ENCODE assay signal across 1 cellular context in the genomic region with DNA sequence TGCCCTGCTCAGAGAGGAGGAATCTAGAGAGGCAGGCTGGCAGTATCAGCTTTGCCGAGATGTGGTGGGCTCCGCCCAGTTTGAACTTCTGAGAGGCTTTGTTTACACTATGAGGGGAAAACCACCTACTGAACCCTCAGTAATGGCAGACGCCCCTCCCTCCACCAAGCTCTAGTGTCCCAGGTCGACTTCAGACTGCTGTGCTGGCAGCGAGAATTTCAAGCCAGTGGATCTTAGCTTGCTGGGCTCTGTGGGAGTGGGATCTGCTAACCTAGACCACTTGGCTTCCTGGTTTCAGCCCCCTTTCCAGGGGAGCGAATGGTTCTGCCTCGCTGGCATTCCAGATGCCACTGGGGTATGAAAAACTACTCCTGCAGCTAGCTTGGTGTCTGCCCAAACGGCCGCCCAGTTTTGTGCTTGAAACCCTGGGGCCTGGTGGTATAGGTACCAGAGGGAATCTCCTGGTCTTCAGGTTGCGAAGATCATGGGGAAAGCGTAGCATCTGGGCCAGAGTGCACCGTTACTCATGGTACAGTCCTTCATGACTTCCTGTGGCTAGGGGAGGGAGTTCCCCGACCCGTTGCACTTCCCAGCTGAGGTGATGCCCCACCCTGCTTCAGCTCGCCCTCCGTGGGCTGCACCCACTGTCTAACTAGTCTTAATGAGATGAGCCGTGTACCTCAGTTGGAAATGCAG.
TF ChIP-seq lines count a peak whose summit lies in the region.

No MANE protein-coding gene starts in this region.

TF ChIP-seq in GM23338, 12 proteins besides CTCF, POLR2A, EP300 and RAD21 (continued from another document):
- TF ChIP-seq, protein P1, sequence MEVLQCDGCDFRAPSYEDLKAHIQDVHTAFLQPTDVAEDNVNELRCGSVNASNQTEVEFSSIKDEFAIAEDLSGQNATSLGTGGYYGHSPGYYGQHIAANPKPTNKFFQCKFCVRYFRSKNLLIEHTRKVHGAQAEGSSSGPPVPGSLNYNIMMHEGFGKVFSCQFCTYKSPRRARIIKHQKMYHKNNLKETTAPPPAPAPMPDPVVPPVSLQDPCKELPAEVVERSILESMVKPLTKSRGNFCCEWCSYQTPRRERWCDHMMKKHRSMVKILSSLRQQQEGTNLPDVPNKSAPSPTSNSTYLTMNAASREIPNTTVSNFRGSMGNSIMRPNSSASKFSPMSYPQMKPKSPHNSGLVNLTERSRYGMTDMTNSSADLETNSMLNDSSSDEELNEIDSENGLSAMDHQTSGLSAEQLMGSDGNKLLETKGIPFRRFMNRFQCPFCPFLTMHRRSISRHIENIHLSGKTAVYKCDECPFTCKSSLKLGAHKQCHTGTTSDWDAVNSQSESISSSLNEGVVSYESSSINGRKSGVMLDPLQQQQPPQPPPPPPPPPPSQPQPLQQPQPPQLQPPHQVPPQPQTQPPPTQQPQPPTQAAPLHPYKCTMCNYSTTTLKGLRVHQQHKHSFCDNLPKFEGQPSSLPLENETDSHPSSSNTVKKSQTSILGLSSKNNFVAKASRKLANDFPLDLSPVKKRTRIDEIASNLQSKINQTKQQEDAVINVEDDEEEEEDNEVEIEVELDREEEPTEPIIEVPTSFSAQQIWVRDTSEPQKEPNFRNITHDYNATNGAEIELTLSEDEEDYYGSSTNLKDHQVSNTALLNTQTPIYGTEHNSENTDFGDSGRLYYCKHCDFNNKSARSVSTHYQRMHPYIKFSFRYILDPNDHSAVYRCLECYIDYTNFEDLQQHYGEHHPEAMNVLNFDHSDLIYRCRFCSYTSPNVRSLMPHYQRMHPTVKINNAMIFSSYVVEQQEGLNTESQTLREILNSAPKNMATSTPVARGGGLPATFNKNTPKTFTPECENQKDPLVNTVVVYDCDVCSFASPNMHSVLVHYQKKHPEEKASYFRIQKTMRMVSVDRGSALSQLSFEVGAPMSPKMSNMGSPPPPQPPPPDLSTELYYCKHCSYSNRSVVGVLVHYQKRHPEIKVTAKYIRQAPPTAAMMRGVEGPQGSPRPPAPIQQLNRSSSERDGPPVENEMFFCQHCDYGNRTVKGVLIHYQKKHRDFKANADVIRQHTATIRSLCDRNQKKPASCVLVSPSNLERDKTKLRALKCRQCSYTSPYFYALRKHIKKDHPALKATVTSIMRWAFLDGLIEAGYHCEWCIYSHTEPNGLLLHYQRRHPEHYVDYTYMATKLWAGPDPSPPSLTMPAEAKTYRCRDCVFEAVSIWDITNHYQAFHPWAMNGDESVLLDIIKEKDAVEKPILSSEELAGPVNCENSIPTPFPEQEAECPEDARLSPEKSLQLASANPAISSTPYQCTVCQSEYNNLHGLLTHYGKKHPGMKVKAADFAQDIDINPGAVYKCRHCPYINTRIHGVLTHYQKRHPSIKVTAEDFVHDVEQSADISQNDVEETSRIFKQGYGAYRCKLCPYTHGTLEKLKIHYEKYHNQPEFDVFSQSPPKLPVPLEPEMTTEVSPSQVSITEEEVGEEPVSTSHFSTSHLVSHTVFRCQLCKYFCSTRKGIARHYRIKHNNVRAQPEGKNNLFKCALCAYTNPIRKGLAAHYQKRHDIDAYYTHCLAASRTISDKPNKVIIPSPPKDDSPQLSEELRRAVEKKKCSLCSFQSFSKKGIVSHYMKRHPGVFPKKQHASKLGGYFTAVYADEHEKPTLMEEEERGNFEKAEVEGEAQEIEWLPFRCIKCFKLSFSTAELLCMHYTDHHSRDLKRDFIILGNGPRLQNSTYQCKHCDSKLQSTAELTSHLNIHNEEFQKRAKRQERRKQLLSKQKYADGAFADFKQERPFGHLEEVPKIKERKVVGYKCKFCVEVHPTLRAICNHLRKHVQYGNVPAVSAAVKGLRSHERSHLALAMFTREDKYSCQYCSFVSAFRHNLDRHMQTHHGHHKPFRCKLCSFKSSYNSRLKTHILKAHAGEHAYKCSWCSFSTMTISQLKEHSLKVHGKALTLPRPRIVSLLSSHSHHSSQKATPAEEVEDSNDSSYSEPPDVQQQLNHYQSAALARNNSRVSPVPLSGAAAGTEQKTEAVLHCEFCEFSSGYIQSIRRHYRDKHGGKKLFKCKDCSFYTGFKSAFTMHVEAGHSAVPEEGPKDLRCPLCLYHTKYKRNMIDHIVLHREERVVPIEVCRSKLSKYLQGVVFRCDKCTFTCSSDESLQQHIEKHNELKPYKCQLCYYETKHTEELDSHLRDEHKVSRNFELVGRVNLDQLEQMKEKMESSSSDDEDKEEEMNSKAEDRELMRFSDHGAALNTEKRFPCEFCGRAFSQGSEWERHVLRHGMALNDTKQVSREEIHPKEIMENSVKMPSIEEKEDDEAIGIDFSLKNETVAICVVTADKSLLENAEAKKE (CRISPR knock-in tag; IDR thresholded peaks at IDR 0.05), result no peak
- TF ChIP-seq, protein P2, sequence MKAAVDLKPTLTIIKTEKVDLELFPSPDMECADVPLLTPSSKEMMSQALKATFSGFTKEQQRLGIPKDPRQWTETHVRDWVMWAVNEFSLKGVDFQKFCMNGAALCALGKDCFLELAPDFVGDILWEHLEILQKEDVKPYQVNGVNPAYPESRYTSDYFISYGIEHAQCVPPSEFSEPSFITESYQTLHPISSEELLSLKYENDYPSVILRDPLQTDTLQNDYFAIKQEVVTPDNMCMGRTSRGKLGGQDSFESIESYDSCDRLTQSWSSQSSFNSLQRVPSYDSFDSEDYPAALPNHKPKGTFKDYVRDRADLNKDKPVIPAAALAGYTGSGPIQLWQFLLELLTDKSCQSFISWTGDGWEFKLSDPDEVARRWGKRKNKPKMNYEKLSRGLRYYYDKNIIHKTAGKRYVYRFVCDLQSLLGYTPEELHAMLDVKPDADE (IDR thresholded peaks at IDR 0.05), result no peak
- TF ChIP-seq EZH2phosphoT487 (IDR thresholded peaks at IDR 0.05; ENCODE audit: unreplicated experiment), result no peak
- TF ChIP-seq ZNF331 (CRISPR knock-in tag; IDR thresholded peaks at IDR 0.05; ENCODE audit: low read depth), result no peak
- TF ChIP-seq CREB1 (CRISPR knock-in tag; IDR thresholded peaks at IDR 0.05; ENCODE audit: low read depth), result no peak
- no peak for TF ChIP-seq JUNB (IDR thresholded peaks at IDR 0.05; ENCODE audit: unreplicated experiment)
- no peak for TF ChIP-seq ZNF114 (CRISPR knock-in tag; IDR thresholded peaks at IDR 0.05)
